Comparison of ENCODE assay signal across 1 cellular context in the genomic region with DNA sequence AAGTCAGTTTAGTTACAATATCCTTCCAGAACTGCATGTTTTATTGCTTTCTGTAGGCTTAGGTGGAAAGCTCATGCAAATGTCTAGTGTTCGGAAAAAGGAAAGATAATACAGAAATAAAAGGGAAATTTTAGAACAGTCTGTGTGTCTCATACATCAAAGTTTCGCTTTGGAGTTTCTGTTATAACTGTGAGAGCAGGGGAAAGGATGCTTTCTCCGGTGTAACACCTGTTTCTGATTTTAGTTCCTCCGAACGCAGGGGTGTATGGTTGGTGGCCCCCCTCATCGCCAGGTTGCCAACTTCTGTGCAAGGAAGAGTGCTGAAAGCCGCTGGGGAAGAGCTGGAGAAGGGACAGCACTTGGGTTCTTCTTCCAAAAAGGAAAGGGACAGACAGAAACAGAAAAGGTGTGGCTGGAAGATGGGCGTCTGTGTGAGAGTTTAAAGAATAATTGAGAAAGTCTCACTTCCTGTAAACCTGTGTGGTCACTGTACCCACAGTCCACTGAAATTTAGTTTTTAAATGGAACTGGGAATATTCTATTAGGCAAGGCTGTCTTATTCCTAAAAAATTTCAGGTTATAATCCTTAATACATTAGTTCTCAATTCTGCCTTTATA.
TF ChIP-seq lines count a peak whose summit lies in the region.

No MANE protein-coding gene starts in this region.

TF ChIP-seq in GM12878, 131 proteins besides CTCF, POLR2A, EP300 and RAD21 (continued from another document):
- TF ChIP-seq MTA3 (IDR thresholded peaks at IDR 0.05; ENCODE audit: borderline replicate concordance, low read length), result no peak
- no peak for TF ChIP-seq SMAD5 (IDR thresholded peaks at IDR 0.05; ENCODE audit: low read depth)
- TF ChIP-seq CBFB (IDR thresholded peaks at IDR 0.05; ENCODE audit: low read depth), result peak; percentile 32; the same call in 1 of the 2 replicates
- no peak for TF ChIP-seq MTA2 (IDR thresholded peaks at IDR 0.05; ENCODE audit: low read depth)
- TF ChIP-seq, protein P1, sequence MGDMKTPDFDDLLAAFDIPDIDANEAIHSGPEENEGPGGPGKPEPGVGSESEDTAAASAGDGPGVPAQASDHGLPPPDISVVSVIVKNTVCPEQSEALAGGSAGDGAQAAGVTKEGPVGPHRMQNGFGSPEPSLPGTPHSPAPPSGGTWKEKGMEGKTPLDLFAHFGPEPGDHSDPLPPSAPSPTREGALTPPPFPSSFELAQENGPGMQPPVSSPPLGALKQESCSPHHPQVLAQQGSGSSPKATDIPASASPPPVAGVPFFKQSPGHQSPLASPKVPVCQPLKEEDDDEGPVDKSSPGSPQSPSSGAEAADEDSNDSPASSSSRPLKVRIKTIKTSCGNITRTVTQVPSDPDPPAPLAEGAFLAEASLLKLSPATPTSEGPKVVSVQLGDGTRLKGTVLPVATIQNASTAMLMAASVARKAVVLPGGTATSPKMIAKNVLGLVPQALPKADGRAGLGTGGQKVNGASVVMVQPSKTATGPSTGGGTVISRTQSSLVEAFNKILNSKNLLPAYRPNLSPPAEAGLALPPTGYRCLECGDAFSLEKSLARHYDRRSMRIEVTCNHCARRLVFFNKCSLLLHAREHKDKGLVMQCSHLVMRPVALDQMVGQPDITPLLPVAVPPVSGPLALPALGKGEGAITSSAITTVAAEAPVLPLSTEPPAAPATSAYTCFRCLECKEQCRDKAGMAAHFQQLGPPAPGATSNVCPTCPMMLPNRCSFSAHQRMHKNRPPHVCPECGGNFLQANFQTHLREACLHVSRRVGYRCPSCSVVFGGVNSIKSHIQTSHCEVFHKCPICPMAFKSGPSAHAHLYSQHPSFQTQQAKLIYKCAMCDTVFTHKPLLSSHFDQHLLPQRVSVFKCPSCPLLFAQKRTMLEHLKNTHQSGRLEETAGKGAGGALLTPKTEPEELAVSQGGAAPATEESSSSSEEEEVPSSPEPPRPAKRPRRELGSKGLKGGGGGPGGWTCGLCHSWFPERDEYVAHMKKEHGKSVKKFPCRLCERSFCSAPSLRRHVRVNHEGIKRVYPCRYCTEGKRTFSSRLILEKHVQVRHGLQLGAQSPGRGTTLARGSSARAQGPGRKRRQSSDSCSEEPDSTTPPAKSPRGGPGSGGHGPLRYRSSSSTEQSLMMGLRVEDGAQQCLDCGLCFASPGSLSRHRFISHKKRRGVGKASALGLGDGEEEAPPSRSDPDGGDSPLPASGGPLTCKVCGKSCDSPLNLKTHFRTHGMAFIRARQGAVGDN (IDR thresholded peaks at IDR 0.05), result no peak
- TF ChIP-seq FOXM1 (IDR thresholded peaks at IDR 0.05; ENCODE audit: low read depth, low read length), result no peak
- TF ChIP-seq EZH2 (IDR thresholded peaks at IDR 0.05; ENCODE audit: borderline replicate concordance, control insufficient read depth, low read depth, low read length), result no peak
- TF ChIP-seq, protein P2, sequence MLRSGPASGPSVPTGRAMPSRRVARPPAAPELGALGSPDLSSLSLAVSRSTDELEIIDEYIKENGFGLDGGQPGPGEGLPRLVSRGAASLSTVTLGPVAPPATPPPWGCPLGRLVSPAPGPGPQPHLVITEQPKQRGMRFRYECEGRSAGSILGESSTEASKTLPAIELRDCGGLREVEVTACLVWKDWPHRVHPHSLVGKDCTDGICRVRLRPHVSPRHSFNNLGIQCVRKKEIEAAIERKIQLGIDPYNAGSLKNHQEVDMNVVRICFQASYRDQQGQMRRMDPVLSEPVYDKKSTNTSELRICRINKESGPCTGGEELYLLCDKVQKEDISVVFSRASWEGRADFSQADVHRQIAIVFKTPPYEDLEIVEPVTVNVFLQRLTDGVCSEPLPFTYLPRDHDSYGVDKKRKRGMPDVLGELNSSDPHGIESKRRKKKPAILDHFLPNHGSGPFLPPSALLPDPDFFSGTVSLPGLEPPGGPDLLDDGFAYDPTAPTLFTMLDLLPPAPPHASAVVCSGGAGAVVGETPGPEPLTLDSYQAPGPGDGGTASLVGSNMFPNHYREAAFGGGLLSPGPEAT (IDR thresholded peaks at IDR 0.05; ENCODE audit: low read depth), result 0 out of 2 replicates have a peak, but pooled peaks have one; percentile 12
- TF ChIP-seq ZNF24 (IDR thresholded peaks at IDR 0.05), result no peak
- TF ChIP-seq ASH2L (IDR thresholded peaks at IDR 0.05; ENCODE audit: borderline replicate concordance, low read depth), result no peak
- TF ChIP-seq JUND (IDR thresholded peaks at IDR 0.05; ENCODE audit: low read depth, low read length), result no peak
- TF ChIP-seq, protein P3, sequence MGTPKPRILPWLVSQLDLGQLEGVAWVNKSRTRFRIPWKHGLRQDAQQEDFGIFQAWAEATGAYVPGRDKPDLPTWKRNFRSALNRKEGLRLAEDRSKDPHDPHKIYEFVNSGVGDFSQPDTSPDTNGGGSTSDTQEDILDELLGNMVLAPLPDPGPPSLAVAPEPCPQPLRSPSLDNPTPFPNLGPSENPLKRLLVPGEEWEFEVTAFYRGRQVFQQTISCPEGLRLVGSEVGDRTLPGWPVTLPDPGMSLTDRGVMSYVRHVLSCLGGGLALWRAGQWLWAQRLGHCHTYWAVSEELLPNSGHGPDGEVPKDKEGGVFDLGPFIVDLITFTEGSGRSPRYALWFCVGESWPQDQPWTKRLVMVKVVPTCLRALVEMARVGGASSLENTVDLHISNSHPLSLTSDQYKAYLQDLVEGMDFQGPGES (IDR thresholded peaks at IDR 0.05), result no peak
- TF ChIP-seq, protein P4, sequence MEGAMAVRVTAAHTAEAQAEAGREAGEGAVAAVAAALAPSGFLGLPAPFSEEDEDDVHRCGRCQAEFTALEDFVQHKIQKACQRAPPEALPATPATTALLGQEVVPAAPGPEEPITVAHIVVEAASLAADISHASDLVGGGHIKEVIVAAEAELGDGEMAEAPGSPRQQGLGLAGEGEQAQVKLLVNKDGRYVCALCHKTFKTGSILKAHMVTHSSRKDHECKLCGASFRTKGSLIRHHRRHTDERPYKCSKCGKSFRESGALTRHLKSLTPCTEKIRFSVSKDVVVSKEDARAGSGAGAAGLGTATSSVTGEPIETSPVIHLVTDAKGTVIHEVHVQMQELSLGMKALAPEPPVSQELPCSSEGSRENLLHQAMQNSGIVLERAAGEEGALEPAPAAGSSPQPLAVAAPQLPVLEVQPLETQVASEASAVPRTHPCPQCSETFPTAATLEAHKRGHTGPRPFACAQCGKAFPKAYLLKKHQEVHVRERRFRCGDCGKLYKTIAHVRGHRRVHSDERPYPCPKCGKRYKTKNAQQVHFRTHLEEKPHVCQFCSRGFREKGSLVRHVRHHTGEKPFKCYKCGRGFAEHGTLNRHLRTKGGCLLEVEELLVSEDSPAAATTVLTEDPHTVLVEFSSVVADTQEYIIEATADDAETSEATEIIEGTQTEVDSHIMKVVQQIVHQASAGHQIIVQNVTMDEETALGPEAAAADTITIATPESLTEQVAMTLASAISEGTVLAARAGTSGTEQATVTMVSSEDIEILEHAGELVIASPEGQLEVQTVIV (IDR thresholded peaks at IDR 0.05; ENCODE audit: borderline replicate concordance, partially characterized antibody), result no peak
- TF ChIP-seq MXI1 (IDR thresholded peaks at IDR 0.05; ENCODE audit: low read depth, low read length), result no peak
- no peak for TF ChIP-seq PAX8 (IDR thresholded peaks at IDR 0.05)
- TF ChIP-seq TCF3 (IDR thresholded peaks at IDR 0.05; ENCODE audit: borderline replicate concordance, insufficient read depth, low read depth, low read length), result 0 out of 2 replicates have a peak, but pooled peaks have one; percentile 39
- no peak for TF ChIP-seq JUNB (IDR thresholded peaks at IDR 0.05)
- peak; percentile 60; the same call in 1 of the 2 replicates for TF ChIP-seq NFIC (IDR thresholded peaks at IDR 0.05; ENCODE audit: low read depth, low read length)
- TF ChIP-seq IKZF2 (IDR thresholded peaks at IDR 0.05), result peak in 1 of 2 experiments; percentile 40; a peak in 2 of 4 replicates
- no peak for TF ChIP-seq HDGF (IDR thresholded peaks at IDR 0.05)
- TF ChIP-seq RUNX3 (IDR thresholded peaks at IDR 0.05; ENCODE audit: low read length), result peak; percentile 59
- TF ChIP-seq SPI1 (IDR thresholded peaks at IDR 0.05; ENCODE audit: borderline replicate concordance, insufficient read depth, low read depth, low read length), result peak; percentile 63; the same call in 1 of the 2 replicates
- no peak for TF ChIP-seq RBBP5 (conservative IDR thresholded peaks at IDR 0.05)
- TF ChIP-seq EED (IDR thresholded peaks at IDR 0.05; ENCODE audit: low read depth), result peak; percentile 81
